8 cellular contexts compared by ENCODE assay signal in genomic region chr13:24159921-24160324, GRCh38. TPM values are rescaled to one million over a fixed set of nuclear protein-coding genes. Genes with fewer than 3 reads are reported as not detected.
DNase-seq lines count a peak whose midpoint lies in the region; ATAC-seq and TF ChIP-seq lines count a peak whose summit lies in the region.

No MANE protein-coding gene starts in this region.

- ATAC-seq in HG02970 (IDR thresholded peaks at IDR 0.05; ENCODE audit: low FRiP score, unreplicated experiment), result no peak
- no peak for ATAC-seq in GM18867 (IDR thresholded peaks at IDR 0.05; ENCODE audit: unreplicated experiment)

- DNase-seq in ACHN (peak; percentile 62), HL-60 (ENCODE audit: low read depth in 1 of 2, low spot score in 1 of 2) (no peak), breast epithelium (ENCODE audit: low spot score in 2 of 2) (no peak), mesothelial cell of epicardium (ENCODE audit: low spot score in 2 of 2, unreplicated experiment in 2 of 2) (peak in 1 of 2 experiments; percentile 40), NOMO-1 treated with DMSO at 0.1 percent for 48 hours (lab: John Stamatoyannopoulos, UW; ENCODE audit: unreplicated experiment) (no peak), DMS153 (lab: John Stamatoyannopoulos, UW) (no peak)

- H3K4me3 Mint-ChIP-seq in mesothelial cell of epicardium, result peak overlapping the region; percentile 76

- intact Hi-C loops in breast epithelium (cut with DNase I; ENCODE audit: low total_unique reads), result no loop called here

- no peak for TF ChIP-seq POLR2A in breast epithelium (IDR thresholded peaks at IDR 0.05)

- H3K4me1 ChIP-seq in breast epithelium, result peaks cover 0 to 7% of the 10 kb centered on the region in 2 donors

- H3K4me1 Mint-ChIP-seq in mesothelial cell of epicardium, result peaks cover 11% of the 10 kb centered on the region

- no peaks in the 10 kb centered on the region for H3K9me3 Mint-ChIP-seq in mesothelial cell of epicardium

- H3K9me3 ChIP-seq in breast epithelium, result no peaks in the 10 kb centered on the region

- H3K36me3 Mint-ChIP-seq in mesothelial cell of epicardium, result no peaks in the 10 kb centered on the region

- TF ChIP-seq CTCF in HL-60 (IDR thresholded peaks at IDR 0.05; ENCODE audit: insufficient read depth, low read length) (no peak), breast epithelium (IDR thresholded peaks at IDR 0.05) (no peak), mesothelial cell of epicardium (IDR thresholded peaks at IDR 0.05; ENCODE audit: unreplicated experiment) (no peak)

- no peaks in the 10 kb centered on the region for H3K36me3 ChIP-seq in breast epithelium

- H3K27me3 Mint-ChIP-seq in mesothelial cell of epicardium (ENCODE audit: low read depth), result peaks cover 43% of the 10 kb centered on the region

- no peak overlapping the region for H3K27ac Mint-ChIP-seq in mesothelial cell of epicardium

- H3K27ac ChIP-seq in HL-60 (replicated peaks), result no peak overlapping the region
- H3K27ac ChIP-seq in breast epithelium, result peak overlapping the region; percentile 88 to 93

- H3K4me3 ChIP-seq in HL-60 (replicated peaks; ENCODE audit: insufficient read depth, low read length), result peak overlapping the region; percentile 63
- H3K4me3 ChIP-seq in breast epithelium, result peak overlapping the region; percentile 80 to 84 (median 84)

- H3K27me3 ChIP-seq in HL-60 (ENCODE audit: insufficient read depth, poor library complexity, severe bottlenecking) (peaks cover 25% of the 10 kb centered on the region), breast epithelium (no peaks in the 10 kb centered on the region)

- in situ Hi-C loops in ACHN (cut with HindIII; ENCODE audit: low pct_ligation_motif_present, low pct_unique_long_range_greater_than_20kb, low sequenced_read_pairs), result no loop called here

RNA-seq across cellular contexts. Expression of gene SPATA13, which starts 0.6 kb away (rescaled TPM):
- total RNA-seq in breast epithelium, result 10 to 100 TPM in 2 of 3 donors, 1 to 10 TPM in 1; 6.6 to 84.7 (median 58.7) TPM
- total RNA-seq in mesothelial cell of epicardium, result 2.9 to 3.8 TPM (median 3.7 TPM) in 3 replicates
